Comparison of ENCODE assay signal across 23 cellular contexts in the genomic region with DNA sequence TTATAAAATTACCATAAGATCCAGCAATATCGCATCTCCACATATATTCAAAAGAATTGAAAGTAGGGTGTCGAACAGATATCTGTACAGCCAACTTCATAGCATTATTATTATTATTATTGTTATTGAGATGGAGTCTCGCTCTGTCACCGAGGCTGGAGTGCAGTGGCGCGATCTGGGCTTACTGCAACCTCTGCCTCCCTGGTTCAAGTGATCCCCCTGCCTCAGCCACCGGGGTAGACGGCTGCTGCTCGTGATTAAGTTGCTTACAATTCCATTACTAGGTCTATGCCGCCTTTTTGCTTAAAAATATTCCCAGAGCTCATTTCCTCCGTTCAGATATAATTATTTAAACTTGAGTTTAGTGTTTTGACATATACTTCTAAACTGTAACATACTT.
"Had no signal": no experiment of that assay in that cellular context is flagged by ENCODE, and none has a peak within 500 bp of the region (broad histone marks: within the 10 kb centered on the region; RNA-seq: fewer than 3 reads in every experiment).

No MANE protein-coding gene starts in this region.

- DNase-seq: effector CD4-positive, alpha-beta T cell; endodermal cell; erythroblast; foreskin melanocyte; head of caudate nucleus; left colon; left ventricle myocardium superior; mesendoderm; naive thymus-derived CD8-positive, alpha-beta T cell; posterior cingulate gyrus; stimulated activated CD4-positive, alpha-beta T cell treated with anti-CD3 and anti-CD28 coated beads, Interleukin-2, amount 100 ng/mL, for 24 hours; stimulated activated CD4-positive, alpha-beta T cell treated with anti-CD3 and anti-CD28 coated beads, Interleukin-4, amount 100 ng/mL, for 4 hours; stimulated activated naive CD4-positive, alpha-beta T cell; stomach; substantia nigra; transverse colon had no signal

- H3K4me3 Mint-ChIP-seq: endodermal cell had no signal

- H3K4me1 ChIP-seq: stomach had no signal

- H3K4me2 ChIP-seq: hepatocyte had no signal

- H3K4me1 Mint-ChIP-seq: endodermal cell had no signal

- H3K36me3 ChIP-seq: neutrophil, stomach, thoracic aorta, transverse colon had no signal

- H3K27ac ChIP-seq: coronary artery, hepatocyte, neutrophil, stomach, thoracic aorta had no signal

- H3K27me3 ChIP-seq: hepatocyte, stomach, transverse colon had no signal

- H3K27ac Mint-ChIP-seq: endodermal cell had no signal

- ATAC-seq: left ventricle myocardium superior, sciatic nerve had no signal

- FAIRE-seq: endothelial cell of umbilical vein had no signal

- H3K9me3 ChIP-seq: neutrophil, stomach, thoracic aorta, transverse colon had no signal

- H3K79me2 ChIP-seq: hepatocyte had no signal

- H3K4me3 ChIP-seq: coronary artery, hepatocyte, lung, stomach, thoracic aorta, transverse colon had no signal

- H2AFZ ChIP-seq: hepatocyte had no signal

- H3K9me3 Mint-ChIP-seq: endodermal cell; naive thymus-derived CD8-positive, alpha-beta T cell had no signal
